ENCODE assay signal across 19 cellular contexts in the genomic region with DNA sequence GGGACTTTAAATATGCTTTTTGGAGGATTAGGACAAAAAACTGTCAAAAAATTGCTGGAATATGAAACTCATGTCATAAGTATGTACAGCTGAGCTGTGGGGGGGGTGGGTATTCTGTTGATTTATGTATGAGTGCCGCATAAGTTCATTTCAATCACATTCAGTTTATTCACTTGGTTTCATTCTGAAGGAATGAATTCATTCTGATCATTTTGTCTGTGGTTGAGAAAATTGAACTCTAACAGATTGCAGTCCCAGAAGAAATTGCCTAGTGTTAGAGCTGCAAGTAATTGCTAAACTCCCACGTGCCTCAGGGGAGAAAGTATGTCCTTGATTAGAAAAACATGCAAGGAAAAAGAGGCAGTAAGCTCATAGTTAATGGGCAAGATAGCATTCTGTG.
DNase-seq lines count a peak whose midpoint lies in the region; TF ChIP-seq lines count a peak whose summit lies in the region.
"Had no signal": no experiment of that assay in that cellular context is flagged by ENCODE, and none has a peak within 500 bp of the region (broad histone marks: within the 10 kb centered on the region; RNA-seq: fewer than 3 reads in every experiment).

No MANE protein-coding gene starts in this region.

- peak; percentile 20 for DNase-seq in EL
- peak; percentile 4 for DNase-seq in amniotic stem cell (lab: John Stamatoyannopoulos, UW)
- peak; percentile 62 for DNase-seq in fibroblast of villous mesenchyme (ENCODE audit: low read depth)
- peak; percentile 17 for DNase-seq in retina
- no peak for DNase-seq in kidney tubule cell (ENCODE audit: low spot score)
- no peak for DNase-seq in NCI-H526 treated with DMSO at 0.1 percent for 48 hours (lab: John Stamatoyannopoulos, UW)
- DNase-seq in activated CD4-positive, alpha-beta T cell treated with anti-CD3 and anti-CD28 coated beads for 4 hours: no peak
- no peak for DNase-seq in DMS53 (lab: John Stamatoyannopoulos, UW)
- DNase-seq: activated effector memory CD4-positive, alpha-beta T cell treated with anti-CD3 and anti-CD28 coated beads, Interleukin-2, amount 50 U/mL, for 16 hours; amygdala; colonic mucosa; heart right ventricle; NCI-H187 treated with DMSO at 0.1 percent for 48 hours; NCI-H510A; nucleus accumbens; SHP77; stimulated activated CD4-positive, alpha-beta T cell treated with anti-CD3 and anti-CD28 coated beads, Interleukin-4, amount 100 ng/mL, for 24 hours had no signal

- TF ChIP-seq CTCF in fibroblast of villous mesenchyme (IDR thresholded peaks at IDR 0.05; ENCODE audit: insufficient read depth, low read depth, low read length): no peak

- H3K4me3 ChIP-seq in fibroblast of villous mesenchyme (ENCODE audit: low read depth, low read length): no peak overlapping the region
- H3K4me3 ChIP-seq: BLaER1, colonic mucosa, heart right ventricle, skin epidermis had no signal

Comparison
In these comparisons a context has a peak if more than half of its experiments do, and no peak if none do; other contexts are left out.
1. DNase-seq: peak in EL (single experiment), amniotic stem cell (single experiment), fibroblast of villous mesenchyme (single experiment) and retina (single experiment); none in kidney tubule cell (single experiment), NCI-H526 treated with DMSO at 0.1 percent for 48 hours (single experiment), activated CD4-positive, alpha-beta T cell treated with anti-CD3 and anti-CD28 coated beads for 4 hours (0 of 2) and DMS53 (single experiment).